Comparison of ENCODE assay signal across 1 cellular context in genomic region chr19:18903146-18904056, GRCh38.
TF ChIP-seq lines count a peak whose summit lies in the region.

No MANE protein-coding gene starts in this region.

TF ChIP-seq in H1, 55 proteins besides CTCF, POLR2A, EP300 and RAD21:
- TF ChIP-seq SIN3A (conservative IDR thresholded peaks at IDR 0.05 in 1 of 2, IDR thresholded peaks at IDR 0.05 in 1 of 2; ENCODE audit: low read depth in 1 of 2, low read length in 2 of 2): no peak
- TF ChIP-seq MAX (IDR thresholded peaks at IDR 0.05): peak; percentile 29; the same call in 1 of the 2 replicates
